In the genomic region with DNA sequence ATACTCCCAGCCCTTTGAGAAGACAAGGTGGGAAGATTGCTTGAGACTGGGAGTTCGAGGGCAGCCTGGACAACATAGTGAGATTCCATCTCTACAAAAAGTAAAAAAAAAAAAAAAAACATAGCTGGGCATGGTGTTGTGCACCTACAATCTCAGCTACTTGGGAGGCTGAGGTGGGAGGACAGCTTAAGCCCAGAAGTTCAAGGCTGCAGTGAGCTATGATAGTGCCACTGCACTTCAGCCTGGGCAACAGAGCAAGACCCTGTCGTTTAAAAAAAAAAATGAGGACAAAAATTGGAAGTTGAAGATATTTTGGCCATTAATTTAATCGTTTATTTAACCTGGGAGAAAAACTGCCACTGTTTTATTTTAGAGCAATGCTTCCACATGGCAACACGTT, we compare ENCODE assay signal across 11 cellular contexts. TPM values are rescaled to one million over a fixed set of nuclear protein-coding genes. Genes with fewer than 3 reads are reported as not detected.
DNase-seq lines count a peak whose midpoint lies in the region; FAIRE-seq and TF ChIP-seq lines count a peak whose summit lies in the region.
"Had no signal": no experiment of that assay in that cellular context is flagged by ENCODE, and none has a peak within 500 bp of the region (broad histone marks: within the 10 kb centered on the region; RNA-seq: fewer than 3 reads in every experiment).

No MANE protein-coding gene starts in this region.

- H3K27me3 ChIP-seq in Caco-2 (replicated peaks; ENCODE audit: control insufficient read depth, insufficient read depth, low read length) (no peaks in the 10 kb centered on the region), OCI-LY3 (ENCODE audit: low read depth, low read length) (no peaks in the 10 kb centered on the region), endodermal cell (ENCODE audit: control insufficient read depth, insufficient read depth, low read length, poor library complexity, severe bottlenecking) (peaks cover 27% of the 10 kb centered on the region), neuronal stem cell (ENCODE audit: control insufficient read depth in 3 of 3, insufficient read depth in 3 of 3, low read depth in 1 of 3, low read length in 3 of 3) (peaks cover 0 to 4% (median 0%) of the 10 kb centered on the region in 3 experiments)

- POLR2A ChIA-PET in Caco-2 (lab: Charles Lee) = no interaction called here

- H3K4me3 ChIP-seq in Caco-2 (ENCODE audit: low read depth, low read length) (peak overlapping the region; percentile 94), OCI-LY3 (ENCODE audit: low read length) (peak overlapping the region; percentile 97), endodermal cell (ENCODE audit: low read length) (peak overlapping the region; percentile 89), neuronal stem cell (ENCODE audit: low read length in 2 of 2) (peak overlapping the region in 1 of 2 donors; percentile 61)

- no peaks in the 10 kb centered on the region for H3K9me3 Mint-ChIP-seq in Caco-2 (ENCODE audit: unreplicated experiment)
- peaks cover 20% of the 10 kb centered on the region for H3K9me3 Mint-ChIP-seq in endodermal cell

- H3K79me2 ChIP-seq in OCI-LY3 (ENCODE audit: low read length) = peaks cover 55% of the 10 kb centered on the region

- no peak overlapping the region for H2BK15ac ChIP-seq in neuronal stem cell (ENCODE audit: low read length)

- H3K4me1 ChIP-seq in Caco-2 (peaks cover 8% of the 10 kb centered on the region), OCI-LY3 (ENCODE audit: low read length) (peaks cover 19% of the 10 kb centered on the region), endodermal cell (ENCODE audit: control insufficient read depth, insufficient read depth, low read length) (no peaks in the 10 kb centered on the region), neuronal stem cell (ENCODE audit: control insufficient read depth in 2 of 2, insufficient read depth in 1 of 2, low read depth in 1 of 2, low read length in 2 of 2) (peaks cover 2 to 4% of the 10 kb centered on the region in 2 donors)

- no peak overlapping the region for H4K91ac ChIP-seq in neuronal stem cell (ENCODE audit: low read depth, low read length, poor library complexity)

- H3K36me3 ChIP-seq in Caco-2 (ENCODE audit: control insufficient read depth, insufficient read depth, low read length) = no peaks in the 10 kb centered on the region
- peaks cover 11% of the 10 kb centered on the region for H3K36me3 ChIP-seq in OCI-LY3 (replicated peaks; ENCODE audit: low read depth, low read length)
- no peaks in the 10 kb centered on the region for H3K36me3 ChIP-seq in endodermal cell (ENCODE audit: control insufficient read depth, insufficient read depth, low read length)
- H3K36me3 ChIP-seq in neuronal stem cell (replicated peaks in 1 of 2; ENCODE audit: control insufficient read depth in 2 of 2, insufficient read depth in 2 of 2, low read length in 2 of 2) = peaks cover 0 to 15% of the 10 kb centered on the region in 2 donors

- no peak overlapping the region for H2AK5ac ChIP-seq in neuronal stem cell (ENCODE audit: low read depth, low read length)

- no peak overlapping the region for H3K23ac ChIP-seq in neuronal stem cell (ENCODE audit: low read depth, low read length, poor library complexity)

- no peak overlapping the region for H3K27ac ChIP-seq in OCI-LY3 (ENCODE audit: low read length)
- H3K27ac ChIP-seq in endodermal cell (ENCODE audit: low read depth, low read length) = no peak overlapping the region
- no peak overlapping the region for H3K27ac ChIP-seq in neuronal stem cell (replicated peaks; ENCODE audit: low read length)

- H4K20me1 ChIP-seq in OCI-LY3 (ENCODE audit: insufficient read depth, low read length) = peaks cover 26% of the 10 kb centered on the region

- H3K27me3 Mint-ChIP-seq in Caco-2 (ENCODE audit: insufficient read depth, unreplicated experiment) = peaks cover under 1% of the 10 kb centered on the region
- peaks cover 38% of the 10 kb centered on the region for H3K27me3 Mint-ChIP-seq in endodermal cell (ENCODE audit: insufficient read depth)

- H3K4ac ChIP-seq in neuronal stem cell (ENCODE audit: low read length) = no peak overlapping the region

- peak overlapping the region; percentile 78 for H3K4me2 ChIP-seq in OCI-LY3 (ENCODE audit: low read length)
- peak overlapping the region; percentile 92 for H3K4me2 ChIP-seq in neuronal stem cell (ENCODE audit: insufficient read depth, low read length, poor library complexity, severe bottlenecking)

- H3K9me3 ChIP-seq in Caco-2 (no peaks in the 10 kb centered on the region), OCI-LY3 (ENCODE audit: insufficient read depth, low read length) (no peaks in the 10 kb centered on the region), endodermal cell (ENCODE audit: control insufficient read depth, low read length) (peaks cover 7% of the 10 kb centered on the region), neuronal stem cell (replicated peaks in 1 of 2; ENCODE audit: control insufficient read depth in 2 of 2, insufficient read depth in 1 of 2, low read depth in 1 of 2, low read length in 2 of 2) (peaks cover 7 to 13% of the 10 kb centered on the region in 2 donors)

- H2AFZ ChIP-seq in OCI-LY3 (ENCODE audit: low read depth, low read length) = no peak overlapping the region
- no peak overlapping the region for H2AFZ ChIP-seq in neuronal stem cell (ENCODE audit: low read length)

- CTCF ChIA-PET in Caco-2 (lab: Charles Lee) = interaction anchor here (1.6 kb wide), 1 partner anchor 209 kb away, joined by 7 read pairs; no protein-coding TSS in a partner anchor

- H2BK12ac ChIP-seq in neuronal stem cell (ENCODE audit: low read length) = no peak overlapping the region

- H3K27ac Mint-ChIP-seq in Caco-2 (ENCODE audit: unreplicated experiment) (no peak overlapping the region), endodermal cell (no peak overlapping the region)

- intact Hi-C loops in Caco-2 (cut with micrococcal nuclease; ENCODE audit: unreplicated experiment) = loop anchor here (2.0 kb wide), 1 partner anchor 209 kb away; no protein-coding TSS in a partner anchor

- H3K18ac ChIP-seq in neuronal stem cell (ENCODE audit: low read length) = no peak overlapping the region

- H3K4me3 Mint-ChIP-seq in Caco-2 (ENCODE audit: unreplicated experiment) = peak overlapping the region; percentile 89
- peak overlapping the region; percentile 74 for H3K4me3 Mint-ChIP-seq in endodermal cell

- no peak overlapping the region for H2BK5ac ChIP-seq in neuronal stem cell (ENCODE audit: low read length)

- H3K4me1 Mint-ChIP-seq in Caco-2 (ENCODE audit: low read depth, unreplicated experiment) (no peaks in the 10 kb centered on the region), endodermal cell (peaks cover 19% of the 10 kb centered on the region)

- DNase-seq in Caco-2 (no peak), endodermal cell (no peak), neuronal stem cell (ENCODE audit: low spot score) (no peak), OCI-M2 (lab: John Stamatoyannopoulos, UW; ENCODE audit: unreplicated experiment) (no peak), GM19239 (ENCODE audit: insufficient read length, low spot score) (no peak), ecto neural progenitor cell (ENCODE audit: low spot score) (no peak), SW 1271 (lab: John Stamatoyannopoulos, UW) (no peak)
- DNase-seq: kidney glomerular epithelial cell had no signal

- TF ChIP-seq CTCF in Caco-2 (IDR thresholded peaks at IDR 0.05; ENCODE audit: insufficient read depth in 1 of 2, low read depth in 1 of 2, low read length in 1 of 2, severe bottlenecking in 1 of 2, unreplicated experiment in 1 of 2) (no peak), OCI-LY3 (IDR thresholded peaks at IDR 0.05; ENCODE audit: low read depth, low read length) (no peak), endodermal cell (conservative IDR thresholded peaks at IDR 0.05) (no peak)

- peaks cover 4% of the 10 kb centered on the region for H3K79me1 ChIP-seq in neuronal stem cell (ENCODE audit: low read depth, low read length)

- WGBS in endodermal cell (ENCODE audit: insufficient coverage in 1 of 2, insufficient read length in 1 of 2), 2 experiments = 56 to 59% methylated on average over 3 of the region's 4 CpGs
- no CpG with 5 or more reads among the region's 4 CpGs for WGBS in neuronal stem cell (ENCODE audit: extremely low coverage in 2 of 2, insufficient read length in 2 of 2, insufficient replicate concordance in 1 of 2), 2 donors

- no TSS peak for BruUV-seq in Caco-2 (replicated peaks; lab: Mats Ljungman, UMichigan)

- no peak overlapping the region for H4K8ac ChIP-seq in neuronal stem cell (ENCODE audit: low read depth, low read length)

- FAIRE-seq in GM19239 (lab: Jason Lieb, UNC) = no peak
- FAIRE-seq: GM18507 had no signal

- no peak overlapping the region for H3K14ac ChIP-seq in neuronal stem cell (ENCODE audit: low read length)

- H2BK120ac ChIP-seq in neuronal stem cell (ENCODE audit: low read depth, low read length) = no peak overlapping the region

- H3K9ac ChIP-seq in OCI-LY3 (ENCODE audit: low read length) = peak overlapping the region; percentile 72
- peak overlapping the region; percentile 61 for H3K9ac ChIP-seq in endodermal cell (ENCODE audit: extremely low read depth, low read length, poor library complexity, severe bottlenecking)
- H3K9ac ChIP-seq in neuronal stem cell (ENCODE audit: low read depth, low read length, poor library complexity) = no peak overlapping the region

- H3K36me3 Mint-ChIP-seq in Caco-2 (ENCODE audit: insufficient read depth, unreplicated experiment) = peaks cover 17% of the 10 kb centered on the region
- H3K36me3 Mint-ChIP-seq in endodermal cell (ENCODE audit: low read depth) = peaks cover 9% of the 10 kb centered on the region

RNA-seq across cellular contexts. Expression of a gene that starts 1.1 kb away (rescaled TPM):
- total RNA-seq in Caco-2 (2022) = 17.1 and 21.1 TPM in 2 replicates
- total RNA-seq in endodermal cell = 10 to 100 TPM in 1 of 2 donors, 1 to 10 TPM in 1; 9.4 to 14.0 TPM
- 9.7 TPM for polyA plus RNA-seq in endodermal cell (2013, experiment 1 of 2)
- 9.0 TPM for polyA plus RNA-seq in endodermal cell (2013, experiment 2 of 2)
- polyA plus RNA-seq in neuronal stem cell (2013, experiment 1 of 2) = 2.6 TPM
- polyA plus RNA-seq in neuronal stem cell (2013, experiment 2 of 2) = 2.8 TPM

RNA-seq across cellular contexts. Expression of a gene that starts 20.8 kb away (rescaled TPM):
- total RNA-seq in Caco-2 (2022) = not detected in 2 replicates
- total RNA-seq in endodermal cell = under 1 TPM in 1 of 2 donors, not detected in 1; 0.68 TPM
- polyA plus RNA-seq in endodermal cell (2013, experiment 1 of 2) = 1.1 TPM
- 0.95 TPM for polyA plus RNA-seq in endodermal cell (2013, experiment 2 of 2)
- 0.17 TPM for polyA plus RNA-seq in neuronal stem cell (2013, experiment 1 of 2)
- 0.33 TPM for polyA plus RNA-seq in neuronal stem cell (2013, experiment 2 of 2)
- total RNA-seq: HT1080 had no signal
